29 cellular contexts compared by ENCODE assay signal in the genomic region with DNA sequence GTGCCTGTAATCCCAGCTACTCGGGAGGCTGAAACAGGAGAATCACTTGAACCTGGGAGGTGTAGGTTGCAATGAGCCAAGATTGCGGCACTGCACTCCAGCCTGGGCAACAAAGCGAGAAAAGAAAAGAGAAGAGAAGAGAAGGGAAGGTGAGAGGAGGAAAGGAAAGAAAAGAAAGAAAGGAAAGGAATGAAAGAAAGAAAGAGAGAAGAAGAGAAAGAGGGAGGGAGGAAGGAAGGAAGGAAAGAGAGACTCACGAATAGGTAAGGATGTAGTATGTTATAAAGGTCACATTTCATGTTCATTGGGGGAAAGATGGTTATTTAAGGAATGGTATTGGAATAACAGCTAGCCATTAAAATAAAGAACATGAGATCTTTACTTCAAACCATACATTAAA. TPM values are rescaled to one million over a fixed set of nuclear protein-coding genes. Genes with fewer than 3 reads are reported as not detected.
"Had no signal": no experiment of that assay in that cellular context is flagged by ENCODE, and none has a peak within 500 bp of the region (broad histone marks: within the 10 kb centered on the region; RNA-seq: fewer than 3 reads in every experiment).

No MANE protein-coding gene starts in this region.

- H3K4me1 ChIP-seq: colonic mucosa, esophagus squamous epithelium, heart right ventricle, left lung, lower lobe of right lung had no signal

- DNase-seq: colonic mucosa; cortex of kidney; effector CD8-positive, alpha-beta T cell; effector memory CD8-positive, alpha-beta T cell; endodermal cell; erythroblast; esophagus squamous epithelium; foreskin fibroblast; foreskin melanocyte; gastrocnemius medialis; glutamatergic neuron; head of caudate nucleus; heart right ventricle; hippocampal formation; left cardiac atrium; left lung; left ventricle myocardium superior; lower lobe of right lung; mesenchymal stem cell; mucosa of descending colon; naive B cell had no signal

- H3K4me1 Mint-ChIP-seq: endodermal cell, mesothelial cell of epicardium, naive B cell had no signal

- ATAC-seq: effector memory CD8-positive, alpha-beta T cell; esophagus mucosa; gastrocnemius medialis; heart right ventricle; left cardiac atrium; left lung; left ventricle myocardium superior; lower lobe of right lung; mucosa of descending colon had no signal

- H3K4me3 Mint-ChIP-seq: dendritic cell treated with granulocyte-macrophage colony-stimulating factor and Interleukin-4, amounts not matched to agents 40 ng/mL and 50 ng/mL, for 4 days; effector memory CD8-positive, alpha-beta T cell; endodermal cell; mesothelial cell of epicardium; naive B cell had no signal

- H3K9me3 ChIP-seq: colonic mucosa, esophagus squamous epithelium, gastrocnemius medialis, left lung, lower lobe of right lung, mucosa of descending colon had no signal

- H3K27ac Mint-ChIP-seq: dendritic cell treated with granulocyte-macrophage colony-stimulating factor and Interleukin-4, amounts not matched to agents 40 ng/mL and 50 ng/mL, for 4 days; effector memory CD8-positive, alpha-beta T cell; endodermal cell; mesothelial cell of epicardium; naive B cell had no signal

- H3K27me3 Mint-ChIP-seq: dendritic cell treated with granulocyte-macrophage colony-stimulating factor and Interleukin-4, amounts not matched to agents 40 ng/mL and 50 ng/mL, for 4 days had no signal

- H3K9me3 Mint-ChIP-seq: dendritic cell treated with granulocyte-macrophage colony-stimulating factor and Interleukin-4, amounts not matched to agents 40 ng/mL and 50 ng/mL, for 4 days; effector memory CD8-positive, alpha-beta T cell; endodermal cell had no signal

- H3K4me3 ChIP-seq: colonic mucosa, esophagus squamous epithelium, gastrocnemius medialis, heart right ventricle, left lung, lower lobe of right lung, mucosa of descending colon had no signal

- H3K27me3 ChIP-seq: colonic mucosa had no signal

- H3K36me3 ChIP-seq: colonic mucosa, esophagus squamous epithelium, gastrocnemius medialis, heart right ventricle, left lung, lower lobe of right lung had no signal

RNA-seq across cellular contexts. Expression of a gene that starts 34.8 kb away (rescaled TPM):
- total RNA-seq: dermis microvascular lymphatic vessel endothelial cell, endodermal cell, esophagus mucosa, esophagus squamous epithelium, glomerular endothelial cell, kidney epithelial cell, left ventricle myocardium superior, lung microvascular endothelial cell, mesenteric fat pad, mesothelial cell of epicardium, mucosa of descending colon had no signal
